Comparison of ENCODE assay signal across 9 cellular contexts in genomic region chr9:128553695-128554094, GRCh38. TPM values are rescaled to one million over a fixed set of nuclear protein-coding genes. Genes with fewer than 3 reads are reported as not detected.
DNase-seq lines count a peak whose midpoint lies in the region; ATAC-seq and TF ChIP-seq lines count a peak whose summit lies in the region.
"Had no signal": no experiment of that assay in that cellular context is flagged by ENCODE, and none has a peak within 500 bp of the region (broad histone marks: within the 10 kb centered on the region; RNA-seq: fewer than 3 reads in every experiment).

No MANE protein-coding gene starts in this region.

- peak overlapping the region; percentile 51; the same call in 1 of the 2 replicates for H3K18ac ChIP-seq in IMR-90 (ENCODE audit: low read depth, low read length)

- H3K27ac ChIP-seq in IMR-90 (ENCODE audit: insufficient read depth, low read length), result peak overlapping the region; percentile 42; the same call in 1 of the 2 replicates
- H3K27ac ChIP-seq in mesodermal cell (ENCODE audit: low read depth, low read length, severe bottlenecking), result peak overlapping the region; percentile 91

- in situ Hi-C loops in IMR-90 (cut with MboI; ENCODE audit: low sequenced_read_pairs) (loop anchor here (10.0 kb wide), 1 partner anchor 259 kb away; no protein-coding TSS in a partner anchor), KBM-7 (cut with MboI; ENCODE audit: low pct_unique_long_range_greater_than_20kb, low sequenced_read_pairs) (no loop called here)

- peak overlapping the region; percentile 66 for H3K4me2 ChIP-seq in IMR-90 (ENCODE audit: low read depth, low read length)

- peak overlapping the region; percentile 52; the same call in 1 of the 2 replicates for H3K56ac ChIP-seq in IMR-90 (ENCODE audit: extremely low read depth, insufficient read depth, low read length)

- peak overlapping the region; percentile 80 for H2BK5ac ChIP-seq in IMR-90 (ENCODE audit: low read depth, low read length, poor library complexity, severe bottlenecking)

- H3K4me1 ChIP-seq in IMR-90 (ENCODE audit: control insufficient read depth, insufficient read depth, low read length) (peaks cover 14% of the 10 kb centered on the region), mesodermal cell (ENCODE audit: control insufficient read depth, insufficient read depth, low read length, poor library complexity, severe bottlenecking) (peaks cover 48% of the 10 kb centered on the region)

- no peak overlapping the region for H2BK20ac ChIP-seq in IMR-90 (ENCODE audit: low read depth, low read length)

- DNase-seq in AG04449 (ENCODE audit: low read depth, low spot score) (no peak), IMR-90 (peak; percentile 86), cardiac fibroblast (ENCODE audit: low read depth in 2 of 2) (peak; percentile 89 to 91), KBM-7 (no peak), GM10248 (ENCODE audit: extremely low spot score) (no peak)
- no peak for DNase-seq in activated CD8-positive, alpha-beta T cell treated with anti-CD3 and anti-CD28 coated beads, Interleukin-2, amount 10 ng/mL, durations not matched to agents 7 days and 5 days
- no peak for DNase-seq in natural killer cell treated with Interleukin-12 subunit alpha and Interleukin-12 subunit beta and Interleukin-15 and Interleukin-18, amount 100 ng/mL, for 72 hours (ENCODE audit: low spot score)

- no peak overlapping the region for H3K27ac Mint-ChIP-seq in activated CD8-positive, alpha-beta T cell treated with anti-CD3 and anti-CD28 coated beads, Interleukin-2, amount 10 ng/mL, durations not matched to agents 7 days and 5 days
- no peak overlapping the region for H3K27ac Mint-ChIP-seq in natural killer cell treated with Interleukin-12 subunit alpha and Interleukin-12 subunit beta and Interleukin-15 and Interleukin-18, amount 100 ng/mL, for 72 hours
- H3K27ac Mint-ChIP-seq: brain had no signal

- H2BK15ac ChIP-seq in IMR-90 (ENCODE audit: low read depth, low read length), result no peak overlapping the region

- TF ChIP-seq RAD21 in IMR-90 (IDR thresholded peaks at IDR 0.05; ENCODE audit: low read length), result no peak

- H4K91ac ChIP-seq in IMR-90 (ENCODE audit: insufficient read depth, low read depth, low read length), result no peak overlapping the region

- H3K79me1 ChIP-seq in IMR-90 (ENCODE audit: low read depth in 1 of 2, low read length in 2 of 2), result peaks cover 0 to 58% of the 10 kb centered on the region in 2 experiments; a peak in 2 of 4 replicates

- peak overlapping the region in 1 of 2 experiments; percentile 16; a peak in 1 of 4 replicates for H4K8ac ChIP-seq in IMR-90 (ENCODE audit: low read depth in 2 of 2, low read length in 2 of 2)

- H2BK120ac ChIP-seq in IMR-90 (ENCODE audit: low read depth, low read length), result no peak overlapping the region

- no peak overlapping the region for H2AFZ ChIP-seq in IMR-90 (replicated peaks; ENCODE audit: low read length, poor library complexity)

- no peaks in the 10 kb centered on the region for H3K9me3 ChIP-seq in IMR-90 (ENCODE audit: control insufficient read depth, insufficient read depth, low read length)
- H3K9me3 ChIP-seq in mesodermal cell (ENCODE audit: control insufficient read depth, low read length), result no peaks in the 10 kb centered on the region

- POLR2A ChIA-PET in AG04449 (lab: Yijun Ruan, JAX) (interaction anchor here (0.9 to 4.6 kb wide), 6 partner anchors 15 to 133 kb away, joined by 3 to 25 read pairs (median 7); partner anchors contain the start of gene GLE1), IMR-90 (lab: Charles Lee; ENCODE audit: unreplicated experiment) (no interaction called here), GM10248 (lab: Yijun Ruan, JAX) (interaction anchor here (0.7 to 1.6 kb wide), 2 partner anchors 217 to 565 kb away, joined by 3 to 4 read pairs; no protein-coding TSS in a partner anchor)
- POLR2A ChIA-PET in activated CD8-positive, alpha-beta T cell treated with anti-CD3 and anti-CD28 coated beads, Interleukin-2, amount 10 ng/mL, durations not matched to agents 7 days and 5 days (lab: Charles Lee), result interaction anchor here (1.2 to 4.3 kb wide), 8 partner anchors 10 to 187 kb away, joined by 3 to 38 read pairs (median 8); partner anchors contain the start of gene GLE1

- H3K4me3 Mint-ChIP-seq in activated CD8-positive, alpha-beta T cell treated with anti-CD3 and anti-CD28 coated beads, Interleukin-2, amount 10 ng/mL, durations not matched to agents 7 days and 5 days, result no peak overlapping the region
- H3K4me3 Mint-ChIP-seq in natural killer cell treated with Interleukin-12 subunit alpha and Interleukin-12 subunit beta and Interleukin-15 and Interleukin-18, amount 100 ng/mL, for 72 hours, result no peak overlapping the region
- H3K4me3 Mint-ChIP-seq: brain had no signal

- no TSS peak for BruUV-seq in IMR-90 (replicated peaks; lab: Mats Ljungman, UMichigan)

- intact Hi-C loops in IMR-90 (cut with micrococcal nuclease), result no loop called here

- TF ChIP-seq POLR2A in IMR-90 (IDR thresholded peaks at IDR 0.05; ENCODE audit: low read depth, low read length), result no peak

- no peak overlapping the region for H2AK9ac ChIP-seq in IMR-90 (replicated peaks; ENCODE audit: low read depth, low read length, poor library complexity)

- peak overlapping the region; percentile 20; the same call in 1 of the 2 replicates for H3K4ac ChIP-seq in IMR-90 (ENCODE audit: low read depth, low read length)

- H3K4me3 ChIP-seq in AG04449 (ENCODE audit: low read depth, low read length), result peak overlapping the region; percentile 78
- H3K4me3 ChIP-seq in IMR-90 (ENCODE audit: insufficient read depth, low read depth, low read length), result peak overlapping the region; percentile 99
- H3K4me3 ChIP-seq in cardiac fibroblast (replicated peaks in 1 of 2; ENCODE audit: low read depth in 2 of 2, low read length in 2 of 2), result peak overlapping the region; percentile 64 to 85
- peak overlapping the region; percentile 79 for H3K4me3 ChIP-seq in mesodermal cell (ENCODE audit: extremely low read depth, insufficient read depth, low read length, poor library complexity, severe bottlenecking)

- H3K14ac ChIP-seq in IMR-90 (replicated peaks; ENCODE audit: low read depth, low read length), result peak overlapping the region; percentile 32; the same call in 1 of the 2 replicates

- dilution Hi-C loops in IMR-90 (cut with HindIII; ENCODE audit: low sequenced_read_pairs, unreplicated experiment), result no loop called here

- H4K20me1 ChIP-seq in IMR-90 (ENCODE audit: insufficient read depth, low read length), result peaks cover 50% of the 10 kb centered on the region

- H3K4me1 Mint-ChIP-seq in activated CD8-positive, alpha-beta T cell treated with anti-CD3 and anti-CD28 coated beads, Interleukin-2, amount 10 ng/mL, durations not matched to agents 7 days and 5 days (ENCODE audit: low read depth), result peaks cover 29% of the 10 kb centered on the region
- peaks cover 40 to 52% of the 10 kb centered on the region in 2 donors for H3K4me1 Mint-ChIP-seq in natural killer cell treated with Interleukin-12 subunit alpha and Interleukin-12 subunit beta and Interleukin-15 and Interleukin-18, amount 100 ng/mL, for 72 hours (ENCODE audit: low read depth in 2 of 2)

- no peaks in the 10 kb centered on the region for H3K36me3 ChIP-seq in IMR-90 (ENCODE audit: control insufficient read depth, insufficient read depth, low read length)
- no peaks in the 10 kb centered on the region for H3K36me3 ChIP-seq in mesodermal cell (ENCODE audit: control insufficient read depth, insufficient read depth, low read length)

- H3K9ac ChIP-seq in IMR-90 (ENCODE audit: low read depth, low read length), result peak overlapping the region; percentile 91; the same call in 1 of the 2 replicates

- no peak for TF ChIP-seq CTCF in AG04449 (IDR thresholded peaks at IDR 0.05; ENCODE audit: insufficient read depth, low read length, missing control alignments)
- no peak for TF ChIP-seq CTCF in IMR-90 (conservative IDR thresholded peaks at IDR 0.05; ENCODE audit: low read depth, low read length)
- no peak for TF ChIP-seq CTCF in cardiac fibroblast (IDR thresholded peaks at IDR 0.05; ENCODE audit: low read depth, low read length)
- no peak for TF ChIP-seq CTCF in GM10248 (IDR thresholded peaks at IDR 0.05; ENCODE audit: control extremely low read depth, extremely low read depth, low read depth, missing control alignments)

- ATAC-seq in IMR-90 (ENCODE audit: low read depth), result no peak
- no peak for ATAC-seq in activated CD8-positive, alpha-beta T cell treated with anti-CD3 and anti-CD28 coated beads, Interleukin-2, amount 10 ng/mL, durations not matched to agents 7 days and 5 days
- no peak for ATAC-seq in natural killer cell treated with Interleukin-12 subunit alpha and Interleukin-12 subunit beta and Interleukin-15 and Interleukin-18, amount 100 ng/mL, for 72 hours

- no peaks in the 10 kb centered on the region for H3K27me3 Mint-ChIP-seq in activated CD8-positive, alpha-beta T cell treated with anti-CD3 and anti-CD28 coated beads, Interleukin-2, amount 10 ng/mL, durations not matched to agents 7 days and 5 days (ENCODE audit: low read depth)
- no peaks in the 10 kb centered on the region for H3K27me3 Mint-ChIP-seq in natural killer cell treated with Interleukin-12 subunit alpha and Interleukin-12 subunit beta and Interleukin-15 and Interleukin-18, amount 100 ng/mL, for 72 hours
- H3K27me3 Mint-ChIP-seq: brain had no signal

- CTCF ChIA-PET in AG04449 (lab: Yijun Ruan, JAX) (interaction anchor here (1.0 kb wide), 2 partner anchors 88 to 189 kb away, joined by 3 read pairs; no protein-coding TSS in a partner anchor), IMR-90 (lab: Yijun Ruan, JAX) (interaction anchor here (0.9 kb wide), 1 partner anchor 82 kb away, joined by 3 read pairs; no protein-coding TSS in a partner anchor), GM10248 (lab: Yijun Ruan, JAX) (interaction anchor here (1.4 to 1.5 kb wide), 2 partner anchors 9 to 48 kb away, joined by 3 read pairs; no protein-coding TSS in a partner anchor)
- CTCF ChIA-PET in activated CD8-positive, alpha-beta T cell treated with anti-CD3 and anti-CD28 coated beads, Interleukin-2, amount 10 ng/mL, durations not matched to agents 7 days and 5 days (lab: Charles Lee), result interaction anchor here (0.6 to 1.3 kb wide), 4 partner anchors 15 to 264 kb away, joined by 3 read pairs; partner anchors contain the start of gene ENDOG

- no peaks in the 10 kb centered on the region for H3K27me3 ChIP-seq in IMR-90 (ENCODE audit: control insufficient read depth, insufficient read depth, low read length)

- H3K36me3 Mint-ChIP-seq in activated CD8-positive, alpha-beta T cell treated with anti-CD3 and anti-CD28 coated beads, Interleukin-2, amount 10 ng/mL, durations not matched to agents 7 days and 5 days (ENCODE audit: low read depth), result peaks cover 7% of the 10 kb centered on the region
- H3K36me3 Mint-ChIP-seq in natural killer cell treated with Interleukin-12 subunit alpha and Interleukin-12 subunit beta and Interleukin-15 and Interleukin-18, amount 100 ng/mL, for 72 hours, result no peaks in the 10 kb centered on the region

- H3K23ac ChIP-seq in IMR-90 (ENCODE audit: low read depth, low read length), result peak overlapping the region; percentile 40; the same call in 1 of the 2 replicates

- H3K9me3 Mint-ChIP-seq in activated CD8-positive, alpha-beta T cell treated with anti-CD3 and anti-CD28 coated beads, Interleukin-2, amount 10 ng/mL, durations not matched to agents 7 days and 5 days (ENCODE audit: insufficient read depth), result no peaks in the 10 kb centered on the region
- H3K9me3 Mint-ChIP-seq in natural killer cell treated with Interleukin-12 subunit alpha and Interleukin-12 subunit beta and Interleukin-15 and Interleukin-18, amount 100 ng/mL, for 72 hours, result no peaks in the 10 kb centered on the region
- H3K9me3 Mint-ChIP-seq: brain had no signal

- WGBS in IMR-90 (ENCODE audit: extremely low coverage in 2 of 2, insufficient read length in 1 of 2), 2 experiments, result no CpG with 5 or more reads among the region's 6 CpGs
- WGBS in mesodermal cell (ENCODE audit: insufficient coverage in 2 of 2), 2 experiments, result 31 to 35% methylated on average over 4 to 5 of the region's 6 CpGs

- H4K5ac ChIP-seq in IMR-90 (ENCODE audit: low read depth, low read length), result no peak overlapping the region; the same call in 1 of the 2 replicates

- H3K9me1 ChIP-seq in IMR-90 (ENCODE audit: insufficient read depth, low read length), result peaks cover 4% of the 10 kb centered on the region; the same call in 1 of the 2 replicates

- no peak overlapping the region for H2AK5ac ChIP-seq in IMR-90 (ENCODE audit: low read depth, low read length)

RNA-seq across cellular contexts. Expression of gene SPTAN1, which starts 1.3 kb away (rescaled TPM):
- total RNA-seq in IMR-90 (2012; rRNA removed), result 327 and 345 TPM in 2 replicates
- 275 and 316 TPM in 2 replicates for polyA plus RNA-seq in IMR-90 (2012; rRNA removed)
- 177 and 253 TPM in 2 replicates for polyA plus RNA-seq in IMR-90 (2012; cell fraction: cytosol; rRNA removed)
- polyA plus RNA-seq in IMR-90 (2012; cell fraction: nucleus; rRNA removed; ENCODE audit: low replicate concordance), result 798 and 1,000 TPM in 2 replicates
- polyA plus RNA-seq in mesodermal cell (2013, experiment 1 of 2), result 165 TPM
- 138 TPM for polyA plus RNA-seq in mesodermal cell (2013, experiment 2 of 2)
- total RNA-seq in activated CD8-positive, alpha-beta T cell treated with anti-CD3 and anti-CD28 coated beads, Interleukin-2, amount 10 ng/mL, durations not matched to agents 7 days and 5 days, result 100 to 1,000 TPM; 292 to 303 TPM
- total RNA-seq in natural killer cell treated with Interleukin-12 subunit alpha and Interleukin-12 subunit beta and Interleukin-15 and Interleukin-18, amount 100 ng/mL, for 72 hours, result 100 to 1,000 TPM; 243 to 260 TPM

RNA-seq across cellular contexts. Expression of gene GLE1, which starts 49.2 kb away (rescaled TPM):
- 35.3 and 39.4 TPM in 2 replicates for total RNA-seq in IMR-90 (2012; rRNA removed)
- polyA plus RNA-seq in IMR-90 (2012; rRNA removed), result 13.2 and 14.3 TPM in 2 replicates
- 7.3 and 10.2 TPM in 2 replicates for polyA plus RNA-seq in IMR-90 (2012; cell fraction: cytosol; rRNA removed)
- 9.6 and 15.5 TPM in 2 replicates for polyA plus RNA-seq in IMR-90 (2012; cell fraction: nucleus; rRNA removed; ENCODE audit: low replicate concordance)
- polyA plus RNA-seq in mesodermal cell (2013, experiment 1 of 2), result 14.9 TPM
- 16.2 TPM for polyA plus RNA-seq in mesodermal cell (2013, experiment 2 of 2)
- 10 to 100 TPM; 46.5 to 47.7 TPM for total RNA-seq in activated CD8-positive, alpha-beta T cell treated with anti-CD3 and anti-CD28 coated beads, Interleukin-2, amount 10 ng/mL, durations not matched to agents 7 days and 5 days
- 10 to 100 TPM; 40.6 to 41.9 TPM for total RNA-seq in natural killer cell treated with Interleukin-12 subunit alpha and Interleukin-12 subunit beta and Interleukin-15 and Interleukin-18, amount 100 ng/mL, for 72 hours

Comparison
In these comparisons a context has a peak if more than half of its experiments do, and no peak if none do; other contexts are left out.
1. DNase-seq: peak in IMR-90 (single experiment) and cardiac fibroblast (2 of 2); none in AG04449 (single experiment), KBM-7 (single experiment), GM10248 (single experiment), activated CD8-positive, alpha-beta T cell treated with anti-CD3 and anti-CD28 coated beads, Interleukin-2, amount 10 ng/mL, durations not matched to agents 7 days and 5 days (single experiment) and natural killer cell treated with Interleukin-12 subunit alpha and Interleukin-12 subunit beta and Interleukin-15 and Interleukin-18, amount 100 ng/mL, for 72 hours (single experiment).
2. Peak in every context shown above with its lines, with median percentiles within 50 percentile points of each other: H3K4me3 ChIP-seq.